33 cellular contexts compared by ENCODE assay signal in the genomic region with DNA sequence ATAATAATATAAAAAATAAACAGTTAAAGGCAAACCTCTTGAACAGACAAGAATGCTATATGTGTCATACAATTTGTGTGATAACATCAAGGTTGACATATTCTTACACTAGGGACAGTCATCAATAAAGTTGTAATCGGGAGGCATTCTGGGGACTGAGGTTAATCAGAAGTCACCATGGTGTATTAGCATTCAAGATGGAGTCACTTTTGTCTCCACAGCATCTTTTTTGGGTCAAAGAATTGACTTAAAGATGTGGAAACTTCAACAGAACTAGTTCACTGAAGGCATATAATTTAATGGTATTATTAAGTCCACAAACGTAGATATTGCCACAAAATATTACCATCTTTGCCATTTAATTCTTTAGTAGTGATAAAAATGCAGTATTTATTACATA.
"Had no signal": no experiment of that assay in that cellular context is flagged by ENCODE, and none has a peak within 500 bp of the region (broad histone marks: within the 10 kb centered on the region; RNA-seq: fewer than 3 reads in every experiment).

No MANE protein-coding gene starts in this region.

- H3K9me3 ChIP-seq: esophagus squamous epithelium, gastroesophageal sphincter had no signal

- ATAC-seq: activated T-cell treated with anti-CD3 and anti-CD28 coated beads, Interleukin-2, amount 50 U/mL, for 4 hours; activated T-helper 17 cell treated with anti-CD3 and anti-CD28 coated beads, Interleukin-2, amount 50 U/mL, for 72 hours; effector memory CD8-positive, alpha-beta T cell; gastroesophageal sphincter; heart right ventricle; T-helper 17 cell had no signal

- H3K4me1 ChIP-seq: esophagus squamous epithelium, gastroesophageal sphincter, heart right ventricle had no signal

- H3K4me1 Mint-ChIP-seq: activated CD4-positive, alpha-beta memory T cell treated with anti-CD3 and anti-CD28 coated beads, Interleukin-2, amount 10 ng/mL, durations not matched to agents 7 days and 5 days; activated CD4-positive, alpha-beta T cell treated with anti-CD3 and anti-CD28 coated beads, Interleukin-2, amount 10 ng/mL, durations not matched to agents 7 days and 5 days; activated T-helper 17 cell treated with anti-CD3 and anti-CD28 coated beads, Interleukin-2, amount 50 U/mL, for 72 hours; T-helper 17 cell had no signal

- H3K9me3 Mint-ChIP-seq: activated CD4-positive, alpha-beta T cell treated with anti-CD3 and anti-CD28 coated beads, Interleukin-2, amount 10 ng/mL, durations not matched to agents 7 days and 5 days; activated T-cell treated with anti-CD3 and anti-CD28 coated beads, Interleukin-2, amount 50 U/mL, for 4 hours; activated T-helper 17 cell treated with anti-CD3 and anti-CD28 coated beads, Interleukin-2, amount 50 U/mL, for 72 hours; T-helper 2 cell treated with Interferon-gamma antibody and Interleukin-4, amounts not matched to agents 5 μg/mL and 100 μg/mL, for 36 hours had no signal

- H3K4me3 ChIP-seq: esophagus squamous epithelium, gastroesophageal sphincter, heart right ventricle had no signal

- H3K36me3 Mint-ChIP-seq: activated naive CD8-positive, alpha-beta T cell had no signal

- H3K36me3 ChIP-seq: esophagus squamous epithelium, gastroesophageal sphincter, heart right ventricle had no signal

- H3K27ac Mint-ChIP-seq: activated CD4-positive, alpha-beta memory T cell treated with anti-CD3 and anti-CD28 coated beads, Interleukin-2, amount 10 ng/mL, durations not matched to agents 7 days and 5 days; activated CD4-positive, alpha-beta T cell treated with anti-CD3 and anti-CD28 coated beads, Interleukin-2, amount 10 ng/mL, durations not matched to agents 7 days and 5 days; activated naive CD8-positive, alpha-beta T cell; activated T-helper 17 cell treated with anti-CD3 and anti-CD28 coated beads, Interleukin-2, amount 50 U/mL, for 72 hours; effector memory CD8-positive, alpha-beta T cell; T-helper 17 cell; T-helper 2 cell treated with Interferon-gamma antibody and Interleukin-4, amounts not matched to agents 5 μg/mL and 100 μg/mL, for 36 hours had no signal

- H3K27ac ChIP-seq: epithelial cell of prostate, esophagus squamous epithelium, gastroesophageal sphincter, heart right ventricle had no signal

- DNase-seq: activated CD4-positive, alpha-beta memory T cell treated with anti-CD3 and anti-CD28 coated beads, Interleukin-2, amount 10 ng/mL, durations not matched to agents 7 days and 5 days; activated CD4-positive, alpha-beta T cell treated with anti-CD3 and anti-CD28 coated beads for 1 hour; activated CD4-positive, alpha-beta T cell treated with anti-CD3 and anti-CD28 coated beads for 4 hours; activated CD4-positive, alpha-beta T cell treated with anti-CD3 and anti-CD28 coated beads, Interleukin-2, amount 10 ng/mL, durations not matched to agents 7 days and 5 days; activated CD4-positive, alpha-beta T cell treated with anti-CD3 and anti-CD28 coated beads, Interleukin-2, amount 50 U/mL, for 4 hours; activated CD8-positive, alpha-beta memory T cell treated with anti-CD3 and anti-CD28 coated beads, Interleukin-2, amount 50 U/mL, for 48 hours; activated effector memory CD4-positive, alpha-beta T cell treated with Interleukin-2 at 50 U/mL for 16 hours; activated gamma-delta T cell treated with Interleukin-2 at 50 U/mL for 16 hours; activated naive CD4-positive, alpha-beta T cell treated with anti-CD3 and anti-CD28 coated beads, Interleukin-2, amount 50 U/mL, for 16 hours; activated naive CD4-positive, alpha-beta T cell treated with Interleukin-2 at 50 U/mL for 16 hours; activated T-cell treated with anti-CD3 and anti-CD28 coated beads, Interleukin-2, amount 50 U/mL, for 4 hours; amniotic stem cell; anterior cingulate cortex; caudate nucleus; cortex of kidney; dermis blood vessel endothelial cell; effector CD4-positive, alpha-beta T cell; effector memory CD8-positive, alpha-beta T cell; esophagus squamous epithelium; foreskin melanocyte; heart right ventricle; T-helper 1 cell; T-helper 17 cell; T1000 had no signal

- FAIRE-seq: astrocyte, colon, endometrium, endothelial cell of umbilical vein had no signal

- H3K27me3 Mint-ChIP-seq: activated CD4-positive, alpha-beta memory T cell treated with anti-CD3 and anti-CD28 coated beads, Interleukin-2, amount 10 ng/mL, durations not matched to agents 7 days and 5 days; activated CD4-positive, alpha-beta T cell treated with anti-CD3 and anti-CD28 coated beads, Interleukin-2, amount 10 ng/mL, durations not matched to agents 7 days and 5 days; activated naive CD8-positive, alpha-beta T cell; activated T-helper 17 cell treated with anti-CD3 and anti-CD28 coated beads, Interleukin-2, amount 50 U/mL, for 72 hours; effector memory CD8-positive, alpha-beta T cell; T-helper 17 cell had no signal

- H3K4me3 Mint-ChIP-seq: activated CD4-positive, alpha-beta memory T cell treated with anti-CD3 and anti-CD28 coated beads, Interleukin-2, amount 10 ng/mL, durations not matched to agents 7 days and 5 days; activated CD4-positive, alpha-beta T cell treated with anti-CD3 and anti-CD28 coated beads, Interleukin-2, amount 10 ng/mL, durations not matched to agents 7 days and 5 days; activated naive CD8-positive, alpha-beta T cell; activated T-cell treated with anti-CD3 and anti-CD28 coated beads, Interleukin-2, amount 50 U/mL, for 4 hours; activated T-helper 17 cell treated with anti-CD3 and anti-CD28 coated beads, Interleukin-2, amount 50 U/mL, for 72 hours; effector memory CD8-positive, alpha-beta T cell; T-helper 17 cell; T-helper 2 cell treated with Interferon-gamma antibody and Interleukin-4, amounts not matched to agents 5 μg/mL and 100 μg/mL, for 36 hours had no signal

- H3K27me3 ChIP-seq: esophagus squamous epithelium, gastroesophageal sphincter, heart right ventricle had no signal
